In the genomic region with DNA sequence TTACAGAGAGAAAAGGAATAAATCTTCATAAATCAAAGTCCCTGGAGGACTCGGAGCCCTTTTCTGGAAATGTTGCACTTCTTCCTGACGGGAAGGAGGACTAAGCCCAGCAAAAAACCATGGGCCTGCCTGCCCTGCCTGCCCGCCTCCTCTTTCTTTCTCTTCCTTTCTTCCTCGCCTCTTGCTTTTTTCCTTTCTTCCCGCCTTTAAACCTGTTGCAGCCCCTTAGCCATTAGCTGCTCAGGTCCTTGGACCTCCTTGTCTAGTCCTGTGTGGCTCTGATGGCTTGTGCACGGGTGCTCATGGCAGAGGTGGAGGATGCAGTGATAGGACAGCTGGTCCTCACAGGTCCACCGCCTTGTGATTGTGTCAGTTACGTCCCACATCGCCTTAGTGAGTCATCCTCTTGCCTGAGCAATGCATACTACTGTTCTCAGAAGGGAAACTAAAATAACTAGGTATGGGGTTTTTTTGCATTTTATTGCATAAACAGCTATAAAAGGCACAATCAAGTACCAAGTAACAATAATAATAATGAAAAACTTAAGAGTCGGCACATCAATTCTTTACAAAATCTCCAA, we compare ENCODE assay signal across 1 cellular context.
TF ChIP-seq lines count a peak whose summit lies in the region.

No MANE protein-coding gene starts in this region.

TF ChIP-seq in GM12878, 131 proteins besides CTCF, POLR2A, EP300 and RAD21:
- no peak for TF ChIP-seq GATAD2B (conservative IDR thresholded peaks at IDR 0.05; ENCODE audit: low read depth)
- no peak for TF ChIP-seq BHLHE40 (IDR thresholded peaks at IDR 0.05; ENCODE audit: borderline replicate concordance in 1 of 2, low read depth in 2 of 2, low read length in 1 of 2)
- no peak for TF ChIP-seq SKIL (IDR thresholded peaks at IDR 0.05; ENCODE audit: low read depth, poor library complexity, severe bottlenecking)
- TF ChIP-seq CBX3 (IDR thresholded peaks at IDR 0.05; ENCODE audit: borderline replicate concordance, low read depth), result no peak
- no peak for TF ChIP-seq ZNF274 (IDR thresholded peaks at IDR 0.05; ENCODE audit: insufficient read depth, insufficient read length)
- TF ChIP-seq PKNOX1 (IDR thresholded peaks at IDR 0.05), result no peak
- no peak for TF ChIP-seq SP1 (IDR thresholded peaks at IDR 0.05; ENCODE audit: low read depth, low read length)
- TF ChIP-seq NR2F1 (conservative IDR thresholded peaks at IDR 0.05), result no peak
- no peak for TF ChIP-seq CHD1 (IDR thresholded peaks at IDR 0.05; ENCODE audit: low read depth, low read length)
- TF ChIP-seq ZBED1 (IDR thresholded peaks at IDR 0.05; ENCODE audit: borderline replicate concordance), result no peak
- TF ChIP-seq, protein P1, sequence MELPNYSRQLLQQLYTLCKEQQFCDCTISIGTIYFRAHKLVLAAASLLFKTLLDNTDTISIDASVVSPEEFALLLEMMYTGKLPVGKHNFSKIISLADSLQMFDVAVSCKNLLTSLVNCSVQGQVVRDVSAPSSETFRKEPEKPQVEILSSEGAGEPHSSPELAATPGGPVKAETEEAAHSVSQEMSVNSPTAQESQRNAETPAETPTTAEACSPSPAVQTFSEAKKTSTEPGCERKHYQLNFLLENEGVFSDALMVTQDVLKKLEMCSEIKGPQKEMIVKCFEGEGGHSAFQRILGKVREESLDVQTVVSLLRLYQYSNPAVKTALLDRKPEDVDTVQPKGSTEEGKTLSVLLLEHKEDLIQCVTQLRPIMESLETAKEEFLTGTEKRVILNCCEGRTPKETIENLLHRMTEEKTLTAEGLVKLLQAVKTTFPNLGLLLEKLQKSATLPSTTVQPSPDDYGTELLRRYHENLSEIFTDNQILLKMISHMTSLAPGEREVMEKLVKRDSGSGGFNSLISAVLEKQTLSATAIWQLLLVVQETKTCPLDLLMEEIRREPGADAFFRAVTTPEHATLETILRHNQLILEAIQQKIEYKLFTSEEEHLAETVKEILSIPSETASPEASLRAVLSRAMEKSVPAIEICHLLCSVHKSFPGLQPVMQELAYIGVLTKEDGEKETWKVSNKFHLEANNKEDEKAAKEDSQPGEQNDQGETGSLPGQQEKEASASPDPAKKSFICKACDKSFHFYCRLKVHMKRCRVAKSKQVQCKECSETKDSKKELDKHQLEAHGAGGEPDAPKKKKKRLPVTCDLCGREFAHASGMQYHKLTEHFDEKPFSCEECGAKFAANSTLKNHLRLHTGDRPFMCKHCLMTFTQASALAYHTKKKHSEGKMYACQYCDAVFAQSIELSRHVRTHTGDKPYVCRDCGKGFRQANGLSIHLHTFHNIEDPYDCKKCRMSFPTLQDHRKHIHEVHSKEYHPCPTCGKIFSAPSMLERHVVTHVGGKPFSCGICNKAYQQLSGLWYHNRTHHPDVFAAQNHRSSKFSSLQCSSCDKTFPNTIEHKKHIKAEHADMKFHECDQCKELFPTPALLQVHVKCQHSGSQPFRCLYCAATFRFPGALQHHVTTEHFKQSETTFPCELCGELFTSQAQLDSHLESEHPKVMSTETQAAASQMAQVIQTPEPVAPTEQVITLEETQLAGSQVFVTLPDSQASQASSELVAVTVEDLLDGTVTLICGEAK (IDR thresholded peaks at IDR 0.05; ENCODE audit: borderline replicate concordance), result no peak
- no peak for TF ChIP-seq BMI1 (IDR thresholded peaks at IDR 0.05; ENCODE audit: borderline replicate concordance)
- no peak for TF ChIP-seq JUNB (IDR thresholded peaks at IDR 0.05)
- no peak for TF ChIP-seq KLF5 (IDR thresholded peaks at IDR 0.05; ENCODE audit: partially characterized antibody)
- TF ChIP-seq NFIC (IDR thresholded peaks at IDR 0.05; ENCODE audit: low read depth, low read length), result no peak
- no peak for TF ChIP-seq FOXM1 (IDR thresholded peaks at IDR 0.05; ENCODE audit: low read depth, low read length)
- no peak for TF ChIP-seq FOS (IDR thresholded peaks at IDR 0.05; ENCODE audit: borderline replicate concordance, extremely low read depth, insufficient read length)
